21 cellular contexts compared by ENCODE assay signal in the genomic region with DNA sequence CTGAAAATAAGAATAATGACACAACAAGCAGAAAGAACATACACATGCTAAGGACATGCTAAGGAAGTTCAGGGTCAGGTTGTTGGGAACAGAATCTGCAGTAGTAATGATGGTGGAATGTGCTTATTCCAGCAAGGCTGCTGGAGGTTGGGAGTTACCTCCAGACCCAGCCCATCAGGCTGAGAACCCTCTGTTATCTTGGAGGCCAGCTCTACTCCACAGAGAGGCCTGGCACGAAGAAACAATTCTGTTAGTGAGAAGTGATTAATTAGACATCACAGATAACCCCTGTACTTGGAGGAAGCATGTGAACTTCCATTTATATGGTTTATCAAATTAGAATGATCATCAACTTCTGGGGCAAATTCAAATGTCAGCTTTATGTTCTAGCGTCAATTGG. TPM values are rescaled to one million over a fixed set of nuclear protein-coding genes. Genes with fewer than 3 reads are reported as not detected.
DNase-seq lines count a peak whose midpoint lies in the region; ATAC-seq, FAIRE-seq and TF ChIP-seq lines count a peak whose summit lies in the region.
"Had no signal": no experiment of that assay in that cellular context is flagged by ENCODE, and none has a peak within 500 bp of the region (broad histone marks: within the 10 kb centered on the region; RNA-seq: fewer than 3 reads in every experiment).

No MANE protein-coding gene starts in this region.

- H3K4me1 ChIP-seq in GM12878 (ENCODE audit: control insufficient read depth, insufficient read depth, low read length) (no peaks in the 10 kb centered on the region), mesendoderm (ENCODE audit: control insufficient read depth, low read depth, low read length) (peaks cover 2% of the 10 kb centered on the region), psoas muscle (no peaks in the 10 kb centered on the region), tibial nerve (no peaks in the 10 kb centered on the region)
- H3K4me1 ChIP-seq: Peyer's patch had no signal

- no peak overlapping the region for H4K8ac ChIP-seq in mesendoderm (ENCODE audit: low read depth, low read length)

- H2AK5ac ChIP-seq in mesendoderm (ENCODE audit: low read length): no peak overlapping the region

- no peak overlapping the region for H2BK5ac ChIP-seq in mesendoderm (ENCODE audit: low read length)

- no peaks in the 10 kb centered on the region for H3K9me3 ChIP-seq in GM12878 (replicated peaks; ENCODE audit: control insufficient read depth, insufficient read depth, low read length)
- H3K9me3 ChIP-seq in psoas muscle: no peaks in the 10 kb centered on the region
- no peaks in the 10 kb centered on the region for H3K9me3 ChIP-seq in tibial nerve
- H3K9me3 ChIP-seq: heart left ventricle, left lung, Peyer's patch, upper lobe of right lung had no signal

- no peak overlapping the region for H3K18ac ChIP-seq in mesendoderm (ENCODE audit: low read length)

- whole genome bisulfite sequencing in GM12878 (ENCODE audit: insufficient coverage, insufficient replicate concordance, low lambda C conversion rate, missing lambda C conversion rate): 75% methylated on average over 2 of the region's 2 CpGs
- WGBS in mesendoderm (ENCODE audit: extremely low coverage, insufficient coverage, low lambda C conversion rate): no CpG with 5 or more reads among the region's 2 CpGs
- WGBS in psoas muscle, 3 donors: 75 to 84% (median 77%) methylated on average over 2 of the region's 2 CpGs
- WGBS in tibial nerve, 2 donors: 70 to 82% methylated on average over 2 of the region's 2 CpGs

- no peaks in the 10 kb centered on the region for H3K79me1 ChIP-seq in mesendoderm (ENCODE audit: low read length)

- SMC1A ChIA-PET in GM12878 (lab: Charles Lee; ENCODE audit: uncharacterized antibody, unreplicated experiment): interaction anchor here (0.7 to 11.3 kb wide), 12 partner anchors 7 to 289 kb away, joined by 3 to 407 read pairs (median 14); a partner anchor contains a TSS

- RAD21 ChIA-PET in GM12878 (lab: Charles Lee; ENCODE audit: unreplicated experiment): interaction anchor here (1.2 to 10.9 kb wide), 15 partner anchors 12 to 242 kb away, joined by 3 to 268 read pairs (median 6); a partner anchor contains a TSS

- peak overlapping the region; percentile 83 for H2AFZ ChIP-seq in GM12878 (ENCODE audit: control insufficient read depth, low read depth, low read length)

- H3K4me2 ChIP-seq in GM12878 (ENCODE audit: control insufficient read depth, insufficient read depth) (no peak overlapping the region), mesendoderm (ENCODE audit: low read length) (no peak overlapping the region)

- H4K5ac ChIP-seq in mesendoderm (ENCODE audit: low read length): no peak overlapping the region

- in situ Hi-C loops in GM12878 (cut with MboI): no loop called here

- TF ChIP-seq EP300 in GM12878 (IDR thresholded peaks at IDR 0.05; ENCODE audit: borderline replicate concordance in 1 of 2, control insufficient read depth in 1 of 2, low read depth in 2 of 2, low read length in 2 of 2): no peak
- TF ChIP-seq EP300 in tibial nerve (IDR thresholded peaks at IDR 0.05): no peak

- FAIRE-seq in GM12891 (lab: Jason Lieb, UNC): peak; percentile 38
- FAIRE-seq in GM12878 (lab: Jason Lieb, UNC): no peak
- FAIRE-seq: endometrium had no signal

- H2BK15ac ChIP-seq in mesendoderm (replicated peaks; ENCODE audit: low read depth): no peak overlapping the region

- no peak for DNase-seq in GM12891 (ENCODE audit: insufficient read length, low spot score)
- peak; percentile 80 for DNase-seq in NCI-H226
- no peak for DNase-seq in GM12878 (ENCODE audit: low read depth, low spot score)
- DNase-seq in mesendoderm: peak; percentile 72
- DNase-seq in psoas muscle: no peak
- DNase-seq in tibial nerve (ENCODE audit: low spot score in 2 of 2): no peak
- DNase-seq: activated B cell treated with CpG ODN at 0.5 μM for 24 hours; activated CD8-positive, alpha-beta T cell treated with anti-CD3 and anti-CD28 coated beads, Interleukin-2, amount 10 ng/mL, durations not matched to agents 7 days and 5 days; activated naive CD4-positive, alpha-beta T cell; activated T-cell treated with anti-CD3 and anti-CD28 coated beads, Interleukin-2, amount 50 U/mL, for 1 hour; amniotic stem cell; cortex of kidney; heart left ventricle; Kasumi-1; left lung; NCI-H1092 treated with DMSO at 0.1 percent for 48 hours; NCI-H2029 treated with DMSO at 0.1 percent for 48 hours; Peyer's patch; upper lobe of right lung had no signal

- H3K36me3 ChIP-seq in GM12878 (ENCODE audit: control insufficient read depth in 2 of 2, insufficient read depth in 2 of 2, low read length in 1 of 2) (no peaks in the 10 kb centered on the region), mesendoderm (ENCODE audit: control insufficient read depth, insufficient read depth, low read length) (no peaks in the 10 kb centered on the region), psoas muscle (ENCODE audit: insufficient read depth in 1 of 2, low read depth in 1 of 2) (no peaks in the 10 kb centered on the region), tibial nerve (no peaks in the 10 kb centered on the region)
- H3K36me3 ChIP-seq: heart left ventricle, left lung, Peyer's patch, upper lobe of right lung had no signal

- H3K4me3 ChIP-seq in GM12878: no peak overlapping the region
- H3K4me3 ChIP-seq in mesendoderm (ENCODE audit: low read length): no peak overlapping the region
- no peak overlapping the region for H3K4me3 ChIP-seq in psoas muscle
- no peak overlapping the region for H3K4me3 ChIP-seq in tibial nerve
- H3K4me3 ChIP-seq: heart left ventricle, left lung, Peyer's patch, upper lobe of right lung had no signal

- CTCF ChIA-PET in GM12878 (lab: Yijun Ruan, JAX): interaction anchor here (0.6 to 11.3 kb wide), 14 partner anchors 8 to 290 kb away, joined by 3 to 411 read pairs (median 6); a partner anchor contains a TSS

- peak overlapping the region; percentile 26 for H3K56ac ChIP-seq in mesendoderm (ENCODE audit: low read length)

- POLR2A ChIA-PET in GM12878 (lab: Charles Lee): no interaction called here

- BruUV-seq in GM12878 (replicated peaks; lab: Mats Ljungman, UMichigan): no TSS peak

- H3K27me3 ChIP-seq in GM12878 (replicated peaks in 1 of 2; ENCODE audit: control insufficient read depth in 2 of 2, insufficient read depth in 2 of 2, low read length in 1 of 2): no peaks in the 10 kb centered on the region
- H3K27me3 ChIP-seq in mesendoderm (ENCODE audit: insufficient read depth, low read length, poor library complexity): no peaks in the 10 kb centered on the region
- H3K27me3 ChIP-seq in psoas muscle (ENCODE audit: insufficient read depth in 3 of 3, low read length in 2 of 3): no peaks in the 10 kb centered on the region
- no peaks in the 10 kb centered on the region for H3K27me3 ChIP-seq in tibial nerve
- H3K27me3 ChIP-seq: heart left ventricle, left lung, Peyer's patch, upper lobe of right lung had no signal

- no peak for TF ChIP-seq RAD21 in GM12878 (IDR thresholded peaks at IDR 0.05; ENCODE audit: insufficient read depth, low read depth, low read length)

- H3K4ac ChIP-seq in mesendoderm (ENCODE audit: low read depth, low read length): no peak overlapping the region

- H3K27ac ChIP-seq in GM12878 (ENCODE audit: control insufficient read depth, insufficient read depth): no peak overlapping the region
- peak overlapping the region; percentile 51 for H3K27ac ChIP-seq in mesendoderm (ENCODE audit: low read depth, low read length)
- H3K27ac ChIP-seq in psoas muscle: no peak overlapping the region
- H3K27ac ChIP-seq in tibial nerve: no peak overlapping the region
- H3K27ac ChIP-seq: heart left ventricle, left lung, Peyer's patch, upper lobe of right lung had no signal

- H3K79me2 ChIP-seq in GM12878 (ENCODE audit: control insufficient read depth, insufficient read depth, low read length): no peaks in the 10 kb centered on the region
- no peaks in the 10 kb centered on the region for H3K79me2 ChIP-seq in mesendoderm (ENCODE audit: control insufficient read depth, insufficient read depth, low read length)

- no peak for TF ChIP-seq CTCF in GM12878 (IDR thresholded peaks at IDR 0.05 in 2 of 3, conservative IDR thresholded peaks at IDR 0.05 in 1 of 3; ENCODE audit: control insufficient read depth in 2 of 3, extremely low read depth in 1 of 3, insufficient read depth in 1 of 3, low read depth in 3 of 3, low read length in 3 of 3)
- TF ChIP-seq CTCF in psoas muscle (IDR thresholded peaks at IDR 0.05): no peak
- TF ChIP-seq CTCF in tibial nerve (IDR thresholded peaks at IDR 0.05): no peak

- H3K23ac ChIP-seq in mesendoderm (ENCODE audit: low read length): no peak overlapping the region

- no peak overlapping the region for H2BK120ac ChIP-seq in mesendoderm (ENCODE audit: low read depth, low read length)

- H3K9ac ChIP-seq in GM12878 (ENCODE audit: control insufficient read depth, insufficient read depth, low read length) (no peak overlapping the region), mesendoderm (ENCODE audit: low read length) (no peak overlapping the region)

- TF ChIP-seq POLR2A in GM12891 (IDR thresholded peaks at IDR 0.05; ENCODE audit: low read depth, low read length) (no peak), GM12878 (IDR thresholded peaks at IDR 0.05; ENCODE audit: low read depth, low read length) (no peak), tibial nerve (IDR thresholded peaks at IDR 0.05) (no peak)

- no peaks in the 10 kb centered on the region for H4K20me1 ChIP-seq in GM12878 (ENCODE audit: control insufficient read depth, insufficient read depth)

- no peak for ATAC-seq in GM12878
- no peak for ATAC-seq in psoas muscle
- ATAC-seq in HG02678 (IDR thresholded peaks at IDR 0.05; ENCODE audit: unreplicated experiment): no peak
- ATAC-seq: activated CD8-positive, alpha-beta T cell treated with anti-CD3 and anti-CD28 coated beads, Interleukin-2, amount 10 ng/mL, durations not matched to agents 7 days and 5 days; heart left ventricle; left lung; upper lobe of right lung had no signal

- intact Hi-C loops in GM12878 (cut with micrococcal nuclease; ENCODE audit: unreplicated experiment) (no loop called here), psoas muscle (cut with DNase I) (loop anchor here in 1 of 2 donors (5.0 kb wide), 2 partner anchors 110 to 135 kb away; no protein-coding TSS in a partner anchor)

RNA-seq across cellular contexts. Expression of a gene that starts 22.1 kb away (rescaled TPM):
- 9.7 TPM for polyA plus RNA-seq in GM12891 (2012; ENCODE audit: low read depth, missing spikeins)
- total RNA-seq in GM12878 (2013; cell fraction: nucleolus; rRNA removed): 71.9 and 73.5 TPM in 2 replicates
- total RNA-seq in GM12878 (2014; rRNA removed) (32.4 and 39.0 TPM in 2 replicates), GM12878 (2014; rRNA removed; fragmentation: Illumina TruSeq; extraction: Trizol) (52.1 and 52.2 TPM in 2 replicates), GM12878 (2021) (32.3 and 35.0 TPM in 2 replicates), psoas muscle (1 to 10 TPM; 5.2 to 6.8 (median 5.5) TPM), tibial nerve (10 to 100 TPM in 3 of 4 donors, 1 to 10 TPM in 1; 9.6 to 16.8 (median 13.9) TPM)
- 11.8 TPM for polyA plus RNA-seq in GM12878 (2011; ENCODE audit: low read depth)
- polyA plus RNA-seq in GM12878 (2011; rRNA removed) (37.7 and 62.0 TPM in 2 replicates), GM12878 (2014; fragmentation: Illumina TruSeq; extraction: Trizol) (37.5 and 45.8 TPM in 2 replicates), GM12878 (2014; fragmentation: Nextera tagmentation; extraction: Ambion mirVana) (10 to 100 TPM; 24.9 to 28.0 TPM), GM12878 (2014; rRNA removed) (14.8 and 18.2 TPM in 2 replicates), GM12878 (2016; fragmentation: Nextera tagmentation; extraction: Ambion mirVana) (10 to 100 TPM; 29.7 to 31.1 TPM), psoas muscle (1 to 10 TPM; 1.6 to 6.0 (median 4.3) TPM)
- 12.4 and 14.5 TPM in 2 replicates for polyA plus RNA-seq in GM12878 (2011; cell fraction: cytosol; rRNA removed)
- polyA plus RNA-seq in GM12878 (2011; cell fraction: nucleus; rRNA removed): 14.1 and 17.3 TPM in 2 replicates
- polyA plus RNA-seq in GM12878 (2012): 20.8 and 37.4 TPM in 2 replicates
- 37.0 and 39.1 TPM in 2 replicates for polyA minus RNA-seq in GM12878 (2011; rRNA and poly(A)+ RNA removed)
- 17.6 and 19.8 TPM in 2 replicates for polyA minus RNA-seq in GM12878 (2011; cell fraction: cytosol; rRNA and poly(A)+ RNA removed)
- 38.1 and 42.7 TPM in 2 replicates for polyA minus RNA-seq in GM12878 (2011; cell fraction: nucleus; rRNA and poly(A)+ RNA removed)
- 5.2 TPM for polyA plus RNA-seq in mesendoderm (2013, experiment 1 of 2)
- 4.9 TPM for polyA plus RNA-seq in mesendoderm (2013, experiment 2 of 2)

Comparison
In these comparisons a context has a peak if more than half of its experiments do, and no peak if none do; other contexts are left out.
1. DNase-seq: peak in NCI-H226 (single experiment) and mesendoderm (single experiment); none in GM12891 (single experiment), GM12878 (single experiment), psoas muscle (0 of 2) and tibial nerve (0 of 2).